8 cellular contexts compared by ENCODE assay signal in the genomic region with DNA sequence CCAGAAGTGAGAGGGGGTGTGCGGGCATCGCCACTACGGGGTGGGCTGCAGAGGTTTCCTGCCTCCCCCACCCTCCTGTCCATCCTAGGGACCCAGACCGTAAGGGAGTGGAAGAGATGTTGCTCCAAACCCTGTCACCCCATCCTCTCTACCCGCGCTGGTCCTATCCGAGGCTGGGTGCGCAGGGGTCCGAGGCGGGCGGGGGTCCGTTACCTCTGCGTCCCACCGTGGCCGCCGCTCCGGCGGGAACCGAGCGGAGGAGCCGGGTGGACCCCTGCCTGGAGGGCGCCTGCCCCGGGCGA. TPM values are rescaled to one million over a fixed set of nuclear protein-coding genes. Genes with fewer than 3 reads are reported as not detected.
DNase-seq lines count a peak whose midpoint lies in the region; ATAC-seq lines count a peak whose summit lies in the region.

No MANE protein-coding gene starts in this region.

- ATAC-seq in HG03460 (IDR thresholded peaks at IDR 0.05; ENCODE audit: unreplicated experiment), result peak; percentile 20
- ATAC-seq in activated naive CD8-positive, alpha-beta T cell treated with anti-CD3 and anti-CD28 coated beads, Interleukin-2, amount 50 U/mL, for 24 hours, result peak; percentile 35
- peak; percentile 68 for ATAC-seq in stimulated activated naive CD8-positive, alpha-beta T cell treated with anti-CD3 and anti-CD28 coated beads, Interleukin-15, amount 100 ng/mL, for 72 hours
- ATAC-seq in HG02763 (IDR thresholded peaks at IDR 0.05; ENCODE audit: unreplicated experiment), result no peak

- H3K9me3 ChIP-seq in iPS-20b (ENCODE audit: insufficient read depth, low read depth, low read length), result no peaks in the 10 kb centered on the region

- CTCF ChIA-PET in activated naive CD4-positive, alpha-beta T cell treated with anti-CD3 and anti-CD28 coated beads for 36 hours (lab: Charles Lee), result interaction anchor here (0.6 to 0.9 kb wide), 2 partner anchors 11 to 87 kb away, joined by 3 read pairs; no protein-coding TSS in a partner anchor

- H3K27ac Mint-ChIP-seq in activated naive CD4-positive, alpha-beta T cell treated with anti-CD3 and anti-CD28 coated beads for 36 hours, result peak overlapping the region; percentile 80
- peak overlapping the region; percentile 79 for H3K27ac Mint-ChIP-seq in activated naive CD8-positive, alpha-beta T cell treated with anti-CD3 and anti-CD28 coated beads, Interleukin-2, amount 50 U/mL, for 24 hours
- peak overlapping the region; percentile 1 to 91 for H3K27ac Mint-ChIP-seq in stimulated activated naive CD8-positive, alpha-beta T cell treated with anti-CD3 and anti-CD28 coated beads, Interleukin-15, amount 100 ng/mL, for 72 hours

- peak overlapping the region; percentile 89 for H3K4me3 ChIP-seq in iPS-20b (ENCODE audit: low read length)

- peaks cover 55% of the 10 kb centered on the region for H3K27me3 ChIP-seq in iPS-20b (ENCODE audit: insufficient read depth, low read length)

- H3K27ac ChIP-seq in iPS-20b (ENCODE audit: low read length), result no peak overlapping the region

- H3K9ac ChIP-seq in iPS-20b (ENCODE audit: low read depth, low read length), result peak overlapping the region; percentile 80; the same call in 1 of the 2 replicates

- peaks cover 21% of the 10 kb centered on the region for H3K4me1 Mint-ChIP-seq in activated naive CD4-positive, alpha-beta T cell treated with anti-CD3 and anti-CD28 coated beads for 36 hours (ENCODE audit: low read depth)
- H3K4me1 Mint-ChIP-seq in activated naive CD8-positive, alpha-beta T cell treated with anti-CD3 and anti-CD28 coated beads, Interleukin-2, amount 50 U/mL, for 24 hours, result peaks cover 28% of the 10 kb centered on the region
- peaks cover 34% of the 10 kb centered on the region for H3K4me1 Mint-ChIP-seq in stimulated activated naive CD8-positive, alpha-beta T cell treated with anti-CD3 and anti-CD28 coated beads, Interleukin-15, amount 100 ng/mL, for 72 hours

- H3K9me3 Mint-ChIP-seq in activated naive CD4-positive, alpha-beta T cell treated with anti-CD3 and anti-CD28 coated beads for 36 hours, result no peaks in the 10 kb centered on the region
- H3K9me3 Mint-ChIP-seq in activated naive CD8-positive, alpha-beta T cell treated with anti-CD3 and anti-CD28 coated beads, Interleukin-2, amount 50 U/mL, for 24 hours, result no peaks in the 10 kb centered on the region
- H3K9me3 Mint-ChIP-seq in stimulated activated naive CD8-positive, alpha-beta T cell treated with anti-CD3 and anti-CD28 coated beads, Interleukin-15, amount 100 ng/mL, for 72 hours, result no peaks in the 10 kb centered on the region

- no peak for DNase-seq in activated naive CD4-positive, alpha-beta T cell treated with anti-CD3 and anti-CD28 coated beads for 36 hours
- DNase-seq in activated naive CD4-positive, alpha-beta T cell (lab: John Stamatoyannopoulos, UW), result no peak
- DNase-seq in activated naive CD8-positive, alpha-beta T cell treated with anti-CD3 and anti-CD28 coated beads, Interleukin-2, amount 50 U/mL, for 24 hours, result peak; percentile 43
- no peak for DNase-seq in stimulated activated naive CD8-positive, alpha-beta T cell treated with anti-CD3 and anti-CD28 coated beads, Interleukin-15, amount 100 ng/mL, for 72 hours
- DNase-seq in activated effector memory CD4-positive, alpha-beta T cell treated with Interleukin-2 at 50 U/mL for 16 hours, result no peak

- intact Hi-C loops in activated naive CD4-positive, alpha-beta T cell treated with anti-CD3 and anti-CD28 coated beads for 36 hours (cut with micrococcal nuclease), result loop anchor here (1.0 to 10.0 kb wide), 9 partner anchors 8 to 986 kb away; partner anchors contain the start of genes AKAP11 and WBP4

- no peaks in the 10 kb centered on the region for H3K36me3 ChIP-seq in iPS-20b (ENCODE audit: insufficient read depth, low read depth, low read length)

- H3K4me3 Mint-ChIP-seq in activated naive CD4-positive, alpha-beta T cell treated with anti-CD3 and anti-CD28 coated beads for 36 hours, result peak overlapping the region; percentile 89
- H3K4me3 Mint-ChIP-seq in activated naive CD8-positive, alpha-beta T cell treated with anti-CD3 and anti-CD28 coated beads, Interleukin-2, amount 50 U/mL, for 24 hours, result peak overlapping the region; percentile 83
- peak overlapping the region; percentile 93 to 95 for H3K4me3 Mint-ChIP-seq in stimulated activated naive CD8-positive, alpha-beta T cell treated with anti-CD3 and anti-CD28 coated beads, Interleukin-15, amount 100 ng/mL, for 72 hours

- H3K4me1 ChIP-seq in iPS-20b (ENCODE audit: insufficient read depth, low read length), result peaks cover 8% of the 10 kb centered on the region; the same call in 1 of the 2 replicates

- H3K27me3 Mint-ChIP-seq in activated naive CD4-positive, alpha-beta T cell treated with anti-CD3 and anti-CD28 coated beads for 36 hours (ENCODE audit: low read depth), result peaks cover 3% of the 10 kb centered on the region
- peaks cover 11% of the 10 kb centered on the region for H3K27me3 Mint-ChIP-seq in activated naive CD8-positive, alpha-beta T cell treated with anti-CD3 and anti-CD28 coated beads, Interleukin-2, amount 50 U/mL, for 24 hours
- H3K27me3 Mint-ChIP-seq in stimulated activated naive CD8-positive, alpha-beta T cell treated with anti-CD3 and anti-CD28 coated beads, Interleukin-15, amount 100 ng/mL, for 72 hours, result no peaks in the 10 kb centered on the region

- peaks cover 4% of the 10 kb centered on the region for H3K36me3 Mint-ChIP-seq in activated naive CD4-positive, alpha-beta T cell treated with anti-CD3 and anti-CD28 coated beads for 36 hours (ENCODE audit: low read depth)
- H3K36me3 Mint-ChIP-seq in activated naive CD8-positive, alpha-beta T cell treated with anti-CD3 and anti-CD28 coated beads, Interleukin-2, amount 50 U/mL, for 24 hours (ENCODE audit: low read depth), result peaks cover 13% of the 10 kb centered on the region

RNA-seq across cellular contexts. Expression of gene DGKH, which starts 0.2 kb away (rescaled TPM):
- 10 to 100 TPM; 12.6 to 13.7 TPM for total RNA-seq in activated naive CD4-positive, alpha-beta T cell treated with anti-CD3 and anti-CD28 coated beads for 36 hours
